In genomic region chr10:8060010-8060703, GRCh38 we compare ENCODE assay signal across 9 cellular contexts. TPM values are rescaled to one million over a fixed set of nuclear protein-coding genes. Genes with fewer than 3 reads are reported as not detected.
DNase-seq lines count a peak whose midpoint lies in the region; ATAC-seq and TF ChIP-seq lines count a peak whose summit lies in the region.
"Had no signal": no experiment of that assay in that cellular context is flagged by ENCODE, and none has a peak within 500 bp of the region (broad histone marks: within the 10 kb centered on the region; RNA-seq: fewer than 3 reads in every experiment).

No MANE protein-coding gene starts in this region.

- TF ChIP-seq CTCF in WI38 (IDR thresholded peaks at IDR 0.05; ENCODE audit: low read depth, low read length) (no peak), upper lobe of right lung (IDR thresholded peaks at IDR 0.05) (no peak), body of pancreas (IDR thresholded peaks at IDR 0.05) (no peak), coronary artery (IDR thresholded peaks at IDR 0.05) (no peak)

- H3K27ac ChIP-seq in upper lobe of right lung = no peak overlapping the region
- no peak overlapping the region for H3K27ac ChIP-seq in body of pancreas
- H3K27ac ChIP-seq in coronary artery = no peak overlapping the region
- H3K27ac ChIP-seq: pancreas had no signal

- intact Hi-C loops in upper lobe of right lung (cut with DNase I) (no loop called here), body of pancreas (cut with DNase I) (no loop called here)

- H3K36me3 ChIP-seq in iPS-15b (ENCODE audit: control insufficient read depth, insufficient read depth, low read length) = no peaks in the 10 kb centered on the region
- no peaks in the 10 kb centered on the region for H3K36me3 ChIP-seq in upper lobe of right lung
- H3K36me3 ChIP-seq in body of pancreas (replicated peaks in 1 of 2; ENCODE audit: insufficient read depth in 1 of 2, low read depth in 2 of 2) = no peaks in the 10 kb centered on the region
- H3K36me3 ChIP-seq: pancreas had no signal

- WGBS in body of pancreas, 2 donors = 14% methylated on average over 14 to 15 of the region's 15 CpGs

- ATAC-seq in GM19324 (IDR thresholded peaks at IDR 0.05; ENCODE audit: low FRiP score, unreplicated experiment) = peak; percentile 38
- ATAC-seq in HG03060 (IDR thresholded peaks at IDR 0.05; ENCODE audit: low read depth, unreplicated experiment) = peak; percentile 36
- no peak for ATAC-seq in upper lobe of right lung
- ATAC-seq in body of pancreas = no peak

- H3K4me3 ChIP-seq in WI38 (ENCODE audit: low read depth, low read length) (peak overlapping the region; percentile 41), iPS-15b (ENCODE audit: low read depth, low read length) (peak overlapping the region; percentile 35), upper lobe of right lung (peak overlapping the region; percentile 8), body of pancreas (no peak overlapping the region), coronary artery (no peak overlapping the region)
- H3K4me3 ChIP-seq: pancreas had no signal

- H3K9ac ChIP-seq in iPS-15b (ENCODE audit: low read depth, low read length) = no peak overlapping the region

- H3K4me1 ChIP-seq in iPS-15b (ENCODE audit: control insufficient read depth, insufficient read depth, low read length) (peaks cover 40% of the 10 kb centered on the region), upper lobe of right lung (peaks cover 16% of the 10 kb centered on the region), body of pancreas (peaks cover 8% of the 10 kb centered on the region)
- H3K4me1 ChIP-seq: pancreas had no signal

- DNase-seq in upper lobe of right lung (no peak), NCI-H2196 treated with DMSO at 0.1 percent for 48 hours (lab: John Stamatoyannopoulos, UW; ENCODE audit: unreplicated experiment) (no peak), body of pancreas (no peak), coronary artery (ENCODE audit: low spot score) (no peak)
- DNase-seq: pancreas had no signal

- peaks cover 88% of the 10 kb centered on the region for H3K27me3 ChIP-seq in iPS-15b (ENCODE audit: control insufficient read depth, insufficient read depth, low read length)
- peaks cover 59% of the 10 kb centered on the region for H3K27me3 ChIP-seq in upper lobe of right lung
- peaks cover 0 to 26% of the 10 kb centered on the region in 2 donors for H3K27me3 ChIP-seq in body of pancreas

- no peaks in the 10 kb centered on the region for H3K9me3 ChIP-seq in iPS-15b (ENCODE audit: control insufficient read depth, insufficient read depth, low read length)
- H3K9me3 ChIP-seq in upper lobe of right lung = no peaks in the 10 kb centered on the region
- H3K9me3 ChIP-seq in body of pancreas = no peaks in the 10 kb centered on the region
- H3K9me3 ChIP-seq: pancreas had no signal

- TF ChIP-seq POLR2A in body of pancreas (IDR thresholded peaks at IDR 0.05) = no peak

RNA-seq across cellular contexts. Expression of gene GATA3, which starts 5.7 kb away (rescaled TPM):
- total RNA-seq in upper lobe of right lung = 3.2 TPM
- total RNA-seq in body of pancreas = under 1 TPM; 0.26 to 0.66 TPM

Comparison
In these comparisons a context has a peak if more than half of its experiments do, and no peak if none do; other contexts are left out.
1. ATAC-seq: peak in GM19324 (single experiment) and HG03060 (single experiment); none in upper lobe of right lung (single experiment) and body of pancreas (single experiment).
2. H3K4me3 ChIP-seq: peak in WI38 (single experiment), iPS-15b (single experiment) and upper lobe of right lung (single experiment); none in body of pancreas (0 of 2) and coronary artery (single experiment).